In the genomic region with DNA sequence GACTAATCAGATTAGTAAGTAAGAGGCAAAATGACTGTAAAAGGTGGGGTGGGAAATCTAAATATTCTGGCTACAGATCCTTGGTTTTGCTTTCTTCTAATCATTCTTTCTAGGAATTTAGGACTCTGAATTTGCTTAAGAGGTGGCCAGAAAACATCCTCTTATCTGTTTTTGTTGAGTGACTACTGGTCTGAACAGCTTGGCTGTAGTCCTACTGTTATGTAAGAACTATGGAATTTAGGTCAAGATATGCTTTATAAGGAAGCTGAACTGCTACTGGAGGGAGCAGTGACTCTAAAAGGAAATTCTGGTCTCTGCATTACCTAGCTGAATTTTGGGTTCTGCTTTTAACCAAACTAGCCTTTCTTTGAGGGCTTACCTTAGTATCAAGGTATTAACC, we compare ENCODE assay signal across 8 cellular contexts. TPM values are rescaled to one million over a fixed set of nuclear protein-coding genes. Genes with fewer than 3 reads are reported as not detected.
DNase-seq lines count a peak whose midpoint lies in the region; ATAC-seq and TF ChIP-seq lines count a peak whose summit lies in the region.

No MANE protein-coding gene starts in this region.

- no peak overlapping the region for H3K4me3 ChIP-seq in ascending aorta

- no peaks in the 10 kb centered on the region for H3K9me3 ChIP-seq in ascending aorta

- no peak for TF ChIP-seq CTCF in ascending aorta (IDR thresholded peaks at IDR 0.05)

- intact Hi-C loops in ascending aorta (cut with DNase I) = loop anchor here (2.0 kb wide), 1 partner anchor 33 kb away; a partner anchor contains a TSS

- peaks cover 17 to 30% of the 10 kb centered on the region in 2 donors for H3K36me3 ChIP-seq in ascending aorta

- peak overlapping the region; percentile 41 to 60 for H3K27ac ChIP-seq in ascending aorta

- H3K4me1 ChIP-seq in ascending aorta = peaks cover 0 to 12% of the 10 kb centered on the region in 2 donors

- no peak for ATAC-seq in GM21423 (IDR thresholded peaks at IDR 0.05; ENCODE audit: unreplicated experiment)

- DNase-seq in H4 (ENCODE audit: low spot score) (peak; percentile 10), ascending aorta (ENCODE audit: low spot score in 2 of 2) (no peak), hepatic stellate cell (ENCODE audit: low spot score) (peak; percentile 50), smooth muscle cell of the brain vasculature (ENCODE audit: low read depth, low spot score) (peak; percentile 12), CD1c-positive myeloid dendritic cell (ENCODE audit: extremely low spot score) (no peak)
- DNase-seq in activated CD4-positive, CD25-positive, alpha-beta regulatory T cell (lab: John Stamatoyannopoulos, UW) = no peak
- DNase-seq in stimulated activated CD8-positive, alpha-beta memory T cell treated with anti-CD3 and anti-CD28 coated beads, Interleukin-4, amount 100 ng/mL, for 48 hours = no peak

- H3K27me3 ChIP-seq in ascending aorta = no peaks in the 10 kb centered on the region

RNA-seq across cellular contexts. Expression of a gene that starts 33.5 kb away (rescaled TPM):
- 0.93 and 1.5 TPM in 2 replicates for total RNA-seq in H4 (2014; rRNA removed; shearing (Covaris generic))
- 1.7 TPM for total RNA-seq in ascending aorta

Comparison
In these comparisons a context has a peak if more than half of its experiments do, and no peak if none do; other contexts are left out.
1. DNase-seq: peak in H4 (single experiment), hepatic stellate cell (single experiment) and smooth muscle cell of the brain vasculature (single experiment); none in ascending aorta (0 of 2), CD1c-positive myeloid dendritic cell (single experiment), activated CD4-positive, CD25-positive, alpha-beta regulatory T cell (0 of 4) and stimulated activated CD8-positive, alpha-beta memory T cell treated with anti-CD3 and anti-CD28 coated beads, Interleukin-4, amount 100 ng/mL, for 48 hours (single experiment).